In the genomic region with DNA sequence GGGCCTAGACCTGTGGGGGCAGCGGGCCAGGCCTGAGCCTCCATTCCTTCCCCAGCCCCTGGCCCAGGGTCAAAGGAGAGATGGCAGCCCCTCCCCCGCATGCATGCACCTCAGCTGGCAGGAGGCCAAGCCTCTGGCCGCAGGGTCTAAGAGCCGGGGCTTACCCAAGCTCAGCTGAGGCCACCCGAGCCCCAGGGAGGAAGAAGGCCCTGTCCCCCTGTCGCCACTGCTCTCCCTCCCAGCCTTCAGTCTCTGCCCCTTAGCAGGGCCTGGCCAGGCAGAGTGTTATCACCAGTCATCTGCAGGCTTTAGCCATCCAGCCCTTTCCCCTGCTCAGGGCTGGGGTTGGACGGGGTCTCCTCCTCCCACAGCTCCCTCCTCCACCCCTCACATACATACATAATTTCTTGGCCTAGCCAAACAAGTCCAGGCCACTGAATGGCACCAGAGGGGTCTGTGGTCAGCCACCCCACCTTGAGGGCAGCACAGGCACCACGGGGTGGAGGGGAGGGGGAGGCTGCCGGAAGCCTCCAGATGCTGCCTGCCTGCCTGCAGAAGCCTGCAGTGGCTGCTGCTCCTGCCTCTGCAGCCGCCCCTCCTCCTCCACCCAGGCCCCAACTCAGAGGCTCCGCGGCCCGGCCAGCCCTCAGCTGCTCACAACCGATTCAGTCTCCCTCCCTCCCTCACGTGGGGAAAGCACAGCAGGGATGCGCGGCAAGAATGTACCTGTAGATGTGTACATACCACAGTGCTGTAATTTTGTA, we compare ENCODE assay signal across 11 cellular contexts. TPM values are rescaled to one million over a fixed set of nuclear protein-coding genes. Genes with fewer than 3 reads are reported as not detected.
DNase-seq lines count a peak whose midpoint lies in the region; ATAC-seq and TF ChIP-seq lines count a peak whose summit lies in the region.
"Had no signal": no experiment of that assay in that cellular context is flagged by ENCODE, and none has a peak within 500 bp of the region (broad histone marks: within the 10 kb centered on the region; RNA-seq: fewer than 3 reads in every experiment).

No MANE protein-coding gene starts in this region.

- H3K27ac ChIP-seq in neural cell (ENCODE audit: low read length) = peak overlapping the region; percentile 61
- H3K27ac ChIP-seq: A549, lower lobe of right lung had no signal

- no peaks in the 10 kb centered on the region for H3K27me3 ChIP-seq in neural cell (ENCODE audit: insufficient read depth, low read depth, low read length)

- H3K27ac Mint-ChIP-seq in brain = peak overlapping the region in 3 of 5 experiments; percentile 68 to 94 (median 92)

- H3K9me3 Mint-ChIP-seq in brain = no peaks in the 10 kb centered on the region
- H3K9me3 Mint-ChIP-seq: IgD-negative memory B cell had no signal

- DNase-seq in DMS79 treated with DMSO at 0.1 percent for 48 hours (lab: John Stamatoyannopoulos, UW) (peak; percentile 18), DMS79 (lab: John Stamatoyannopoulos, UW) (no peak), NCI-H2107 treated with DMSO at 0.1 percent for 48 hours (lab: John Stamatoyannopoulos, UW; ENCODE audit: unreplicated experiment) (peak; percentile 70), pons (ENCODE audit: low spot score) (no peak), NCI-H1092 treated with DMSO at 0.1 percent for 48 hours (lab: John Stamatoyannopoulos, UW) (no peak)
- DNase-seq: lower lobe of right lung had no signal

- H4K20me1 ChIP-seq in neural cell (ENCODE audit: insufficient read depth) = peaks cover 3% of the 10 kb centered on the region

- no peaks in the 10 kb centered on the region for H3F3A ChIP-seq in neural cell (ENCODE audit: insufficient read depth, low read length, poor library complexity, severe bottlenecking)

- peaks cover 5% of the 10 kb centered on the region for H3K36me3 ChIP-seq in neural cell (ENCODE audit: insufficient read depth, low read length)

- no peak for TF ChIP-seq CTCF in brain (conservative IDR thresholded peaks at IDR 0.05)
- TF ChIP-seq CTCF in neural cell (IDR thresholded peaks at IDR 0.05; ENCODE audit: poor library complexity, severe bottlenecking) = no peak

- peaks cover 36% of the 10 kb centered on the region for H3K36me3 Mint-ChIP-seq in brain

- no peak overlapping the region for H3K4me3 Mint-ChIP-seq in brain
- H3K4me3 Mint-ChIP-seq: IgD-negative memory B cell had no signal

- H3K79me2 ChIP-seq in neural cell (replicated peaks; ENCODE audit: insufficient read depth, low read length) = no peaks in the 10 kb centered on the region

- no peak for ATAC-seq in HG02798 (IDR thresholded peaks at IDR 0.05; ENCODE audit: poor library complexity, unreplicated experiment)

- H3K9me2 ChIP-seq in neural cell (ENCODE audit: insufficient read depth, low read length) = no peaks in the 10 kb centered on the region

- H3K9me3 ChIP-seq in neural cell (ENCODE audit: low read length) = no peaks in the 10 kb centered on the region
- H3K9me3 ChIP-seq: A549, lower lobe of right lung had no signal

- no peak overlapping the region for H3K4me2 ChIP-seq in neural cell (ENCODE audit: low read length)
- H3K4me2 ChIP-seq: A549 had no signal

- H3K4me3 ChIP-seq in neural cell (ENCODE audit: low read length) = peak overlapping the region; percentile 48
- H3K4me3 ChIP-seq: A549, lower lobe of right lung had no signal

- peak; percentile 22 for TF ChIP-seq RAD21 in neural cell (conservative IDR thresholded peaks at IDR 0.05)

- H3K27me3 Mint-ChIP-seq in brain = no peaks in the 10 kb centered on the region
- H3K27me3 Mint-ChIP-seq: IgD-negative memory B cell had no signal

- no peak overlapping the region for H2AFZ ChIP-seq in neural cell (ENCODE audit: low read depth, low read length)

- TF ChIP-seq EP300 in neural cell (conservative IDR thresholded peaks at IDR 0.05; ENCODE audit: poor library complexity, severe bottlenecking) = no peak

- peaks cover 48% of the 10 kb centered on the region for H3K4me1 Mint-ChIP-seq in brain
- H3K4me1 Mint-ChIP-seq: IgD-negative memory B cell had no signal

- peak overlapping the region; percentile 55 for H3K9ac ChIP-seq in neural cell (ENCODE audit: low read length)

TF ChIP-seq in neural cell, 6 proteins besides CTCF, POLR2A, EP300 and RAD21:
- no peak for TF ChIP-seq POLR2AphosphoS5 (IDR thresholded peaks at IDR 0.05)
- TF ChIP-seq MXI1 (conservative IDR thresholded peaks at IDR 0.05; ENCODE audit: poor library complexity, severe bottlenecking) = peak; percentile 16
- TF ChIP-seq SMC3 (conservative IDR thresholded peaks at IDR 0.05; ENCODE audit: poor library complexity) = peak; percentile 22

RNA-seq across cellular contexts. Expression of a gene that starts 22.8 kb away (rescaled TPM):
- 40.8 TPM for polyA plus RNA-seq in brain (ENCODE audit: insufficient read depth, low read depth, low replicate concordance)
- 60.2 and 65.2 TPM in 2 replicates for polyA plus RNA-seq in neural cell
- 48.6 and 52.8 TPM in 2 replicates for polyA minus RNA-seq in neural cell

Comparison
In these comparisons a context has a peak if more than half of its experiments do, and no peak if none do; other contexts are left out.
1. DNase-seq: peak in DMS79 treated with DMSO at 0.1 percent for 48 hours (single experiment) and NCI-H2107 treated with DMSO at 0.1 percent for 48 hours (single experiment); none in DMS79 (single experiment), pons (single experiment) and NCI-H1092 treated with DMSO at 0.1 percent for 48 hours (single experiment).